Comparison of ENCODE assay signal across 17 cellular contexts in the genomic region with DNA sequence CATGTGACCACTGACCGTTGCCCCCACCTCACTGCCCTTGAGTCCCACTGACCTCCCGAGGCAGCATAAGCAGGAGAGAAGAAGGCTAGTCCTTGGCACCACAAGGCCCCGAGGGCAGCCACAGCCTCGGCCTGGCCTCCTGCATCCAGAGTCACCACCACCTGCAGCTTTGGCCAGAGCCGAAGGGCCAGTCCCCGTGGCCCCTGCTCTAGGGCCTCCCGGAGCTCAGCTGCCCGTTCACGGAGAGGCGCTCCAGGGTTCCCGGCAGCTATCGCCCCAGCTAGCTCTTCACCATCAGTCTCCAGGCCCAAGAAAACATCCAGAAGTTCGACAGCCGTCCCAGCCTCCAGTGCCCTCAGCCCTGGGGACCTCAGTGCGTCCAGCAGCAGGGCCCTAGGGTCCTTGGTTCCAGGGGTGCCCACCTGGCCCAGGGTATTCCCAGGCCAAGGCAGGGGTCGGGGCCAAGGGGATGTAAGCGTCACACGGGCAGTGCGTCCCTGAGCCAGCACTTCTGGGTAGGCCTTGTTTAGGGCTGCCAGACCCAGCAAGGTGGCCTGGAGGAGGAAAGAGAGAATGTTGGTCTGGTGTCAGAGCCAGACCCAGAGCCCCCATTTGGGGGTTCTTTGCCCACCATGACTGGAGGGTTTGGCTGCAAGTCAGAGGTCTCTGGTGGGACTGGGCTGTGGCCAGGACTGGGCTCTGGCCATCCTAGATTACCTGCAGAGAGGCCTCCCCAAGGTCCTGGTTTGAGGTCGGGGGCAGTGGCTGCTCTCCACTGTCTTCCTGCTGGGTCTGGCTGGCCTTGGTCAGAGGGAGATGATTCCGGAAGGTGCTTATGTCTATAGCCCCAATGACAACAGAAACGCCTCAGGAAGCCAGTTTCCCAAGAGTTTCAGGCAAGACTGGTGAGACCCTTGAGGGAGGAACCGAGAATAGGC. TPM values are rescaled to one million over a fixed set of nuclear protein-coding genes. Genes with fewer than 3 reads are reported as not detected.
DNase-seq lines count a peak whose midpoint lies in the region; ATAC-seq and TF ChIP-seq lines count a peak whose summit lies in the region.
"Had no signal": no experiment of that assay in that cellular context is flagged by ENCODE, and none has a peak within 500 bp of the region (broad histone marks: within the 10 kb centered on the region; RNA-seq: fewer than 3 reads in every experiment).

No MANE protein-coding gene starts in this region.

- no peaks in the 10 kb centered on the region for H4K20me1 ChIP-seq in BLaER1

- H3K27ac Mint-ChIP-seq in Caco-2 (ENCODE audit: unreplicated experiment) (no peak overlapping the region), WTC11 (no peak overlapping the region; the same call in 1 of the 2 replicates), memory B cell (no peak overlapping the region)

- H3K36me3 Mint-ChIP-seq in Caco-2 (ENCODE audit: insufficient read depth, unreplicated experiment), result peaks cover 13% of the 10 kb centered on the region
- no peaks in the 10 kb centered on the region for H3K36me3 Mint-ChIP-seq in WTC11
- H3K36me3 Mint-ChIP-seq in memory B cell, result peaks cover 3% of the 10 kb centered on the region

- H3K4me3 ChIP-seq in BLaER1, result peak overlapping the region; percentile 78; the same call in 1 of the 2 replicates
- H3K4me3 ChIP-seq in Caco-2 (ENCODE audit: low read depth, low read length), result no peak overlapping the region
- H3K4me3 ChIP-seq in WERI-Rb-1 (ENCODE audit: low read depth, low read length), result no peak overlapping the region

- ATAC-seq in WTC11 (no peak), memory B cell (ENCODE audit: low read depth) (no peak)

- no peak for DNase-seq in Caco-2
- no peak for DNase-seq in WTC11 (ENCODE audit: low spot score)
- no peak for DNase-seq in memory B cell (ENCODE audit: low spot score in 2 of 2)
- DNase-seq in NCI-H1105 treated with DMSO at 0.1 percent for 48 hours (lab: John Stamatoyannopoulos, UW), result no peak
- DNase-seq in WERI-Rb-1, result no peak
- DNase-seq in middle frontal gyrus (ENCODE audit: extremely low spot score, low spot score), result no peak
- DNase-seq: activated CD8-positive, alpha-beta memory T cell treated with anti-CD3 and anti-CD28 coated beads for 24 hours; BE2C; NCI-H146; NCI-H446 treated with DMSO at 0.1 percent for 48 hours; Peyer's patch had no signal

- CTCF ChIA-PET in Caco-2 (lab: Charles Lee), result no interaction called here
- CTCF ChIA-PET in WTC11 (lab: Charles Lee), result interaction anchor here (0.7 to 2.9 kb wide), 6 partner anchors 8 to 325 kb away, joined by 3 to 29 read pairs (median 4); a partner anchor contains a TSS

- POLR2A ChIA-PET in Caco-2 (lab: Charles Lee) (no interaction called here), WTC11 (lab: Charles Lee) (interaction anchor here (0.6 to 0.7 kb wide), 2 partner anchors 215 to 1654 kb away, joined by 3 to 6 read pairs; no protein-coding TSS in a partner anchor)

- H3K27ac ChIP-seq in BLaER1, result peak overlapping the region; percentile 88; the same call in 1 of the 2 replicates
- no peak overlapping the region for H3K27ac ChIP-seq in WERI-Rb-1
- H3K27ac ChIP-seq: KMS-11, parathyroid adenoma, suprapubic skin had no signal

- intact Hi-C loops in Caco-2 (cut with micrococcal nuclease; ENCODE audit: unreplicated experiment), result no loop called here

- BruUV-seq in Caco-2 (replicated peaks; lab: Mats Ljungman, UMichigan), result no TSS peak

- H3K27me3 Mint-ChIP-seq in Caco-2 (ENCODE audit: insufficient read depth, unreplicated experiment), result no peaks in the 10 kb centered on the region
- H3K27me3 Mint-ChIP-seq in WTC11 (ENCODE audit: low read depth), result no peaks in the 10 kb centered on the region
- H3K27me3 Mint-ChIP-seq in memory B cell, result no peaks in the 10 kb centered on the region

- H3K4me3 Mint-ChIP-seq in Caco-2 (ENCODE audit: unreplicated experiment), result peak overlapping the region; percentile 84
- H3K4me3 Mint-ChIP-seq in WTC11, result no peak overlapping the region
- H3K4me3 Mint-ChIP-seq in memory B cell, result peak overlapping the region; percentile 98

- H3K9me3 Mint-ChIP-seq in Caco-2 (ENCODE audit: unreplicated experiment), result no peaks in the 10 kb centered on the region
- H3K9me3 Mint-ChIP-seq in WTC11, result no peaks in the 10 kb centered on the region
- H3K9me3 Mint-ChIP-seq in memory B cell, result no peaks in the 10 kb centered on the region

- H3K9me3 ChIP-seq in BLaER1 (no peaks in the 10 kb centered on the region), Caco-2 (no peaks in the 10 kb centered on the region), WERI-Rb-1 (ENCODE audit: severe bottlenecking) (no peaks in the 10 kb centered on the region)
- H3K9me3 ChIP-seq: BE2C, Peyer's patch, suprapubic skin had no signal

- TF ChIP-seq CTCF in Caco-2 (IDR thresholded peaks at IDR 0.05; ENCODE audit: insufficient read depth in 1 of 2, low read depth in 1 of 2, low read length in 1 of 2, severe bottlenecking in 1 of 2, unreplicated experiment in 1 of 2) (no peak), WTC11 (IDR thresholded peaks at IDR 0.05) (no peak), WERI-Rb-1 (IDR thresholded peaks at IDR 0.05; ENCODE audit: low read depth, low read length) (no peak)

- H3K9ac ChIP-seq in BLaER1, result peak overlapping the region; percentile 84; the same call in 1 of the 2 replicates
- H3K9ac ChIP-seq: parathyroid adenoma had no signal

- H3K4me2 ChIP-seq in BLaER1, result peak overlapping the region; percentile 94

- H3K27me3 ChIP-seq in BLaER1, result no peaks in the 10 kb centered on the region
- no peaks in the 10 kb centered on the region for H3K27me3 ChIP-seq in Caco-2 (replicated peaks; ENCODE audit: control insufficient read depth, insufficient read depth, low read length)
- no peaks in the 10 kb centered on the region for H3K27me3 ChIP-seq in WERI-Rb-1 (ENCODE audit: insufficient read depth, low read depth, severe bottlenecking)
- H3K27me3 ChIP-seq: BE2C, Peyer's patch, suprapubic skin had no signal

- H3K4me1 ChIP-seq in BLaER1 (peaks cover 56% of the 10 kb centered on the region), Caco-2 (peaks cover 11% of the 10 kb centered on the region)

- H3K36me3 ChIP-seq in BLaER1, result peaks cover 16% of the 10 kb centered on the region; the same call in 1 of the 2 replicates
- no peaks in the 10 kb centered on the region; the same call in 1 of the 2 replicates for H3K36me3 ChIP-seq in Caco-2 (ENCODE audit: control insufficient read depth, insufficient read depth, low read length)
- H3K36me3 ChIP-seq in WERI-Rb-1, result no peaks in the 10 kb centered on the region; the same call in 1 of the 2 replicates
- H3K36me3 ChIP-seq: BE2C, Peyer's patch, suprapubic skin had no signal

- H3K4me1 Mint-ChIP-seq in Caco-2 (ENCODE audit: low read depth, unreplicated experiment), result peaks cover 16% of the 10 kb centered on the region
- H3K4me1 Mint-ChIP-seq in WTC11, result peaks cover 18% of the 10 kb centered on the region
- H3K4me1 Mint-ChIP-seq in memory B cell, result peaks cover 10% of the 10 kb centered on the region

TF ChIP-seq in WTC11, 78 proteins besides CTCF, POLR2A, EP300 and RAD21 (continues in another document):
- TF ChIP-seq, protein P1, sequence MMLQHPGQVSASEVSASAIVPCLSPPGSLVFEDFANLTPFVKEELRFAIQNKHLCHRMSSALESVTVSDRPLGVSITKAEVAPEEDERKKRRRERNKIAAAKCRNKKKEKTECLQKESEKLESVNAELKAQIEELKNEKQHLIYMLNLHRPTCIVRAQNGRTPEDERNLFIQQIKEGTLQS (CRISPR knock-in tag; conservative IDR thresholded peaks at IDR 0.05), result no peak
- TF ChIP-seq, protein P2, sequence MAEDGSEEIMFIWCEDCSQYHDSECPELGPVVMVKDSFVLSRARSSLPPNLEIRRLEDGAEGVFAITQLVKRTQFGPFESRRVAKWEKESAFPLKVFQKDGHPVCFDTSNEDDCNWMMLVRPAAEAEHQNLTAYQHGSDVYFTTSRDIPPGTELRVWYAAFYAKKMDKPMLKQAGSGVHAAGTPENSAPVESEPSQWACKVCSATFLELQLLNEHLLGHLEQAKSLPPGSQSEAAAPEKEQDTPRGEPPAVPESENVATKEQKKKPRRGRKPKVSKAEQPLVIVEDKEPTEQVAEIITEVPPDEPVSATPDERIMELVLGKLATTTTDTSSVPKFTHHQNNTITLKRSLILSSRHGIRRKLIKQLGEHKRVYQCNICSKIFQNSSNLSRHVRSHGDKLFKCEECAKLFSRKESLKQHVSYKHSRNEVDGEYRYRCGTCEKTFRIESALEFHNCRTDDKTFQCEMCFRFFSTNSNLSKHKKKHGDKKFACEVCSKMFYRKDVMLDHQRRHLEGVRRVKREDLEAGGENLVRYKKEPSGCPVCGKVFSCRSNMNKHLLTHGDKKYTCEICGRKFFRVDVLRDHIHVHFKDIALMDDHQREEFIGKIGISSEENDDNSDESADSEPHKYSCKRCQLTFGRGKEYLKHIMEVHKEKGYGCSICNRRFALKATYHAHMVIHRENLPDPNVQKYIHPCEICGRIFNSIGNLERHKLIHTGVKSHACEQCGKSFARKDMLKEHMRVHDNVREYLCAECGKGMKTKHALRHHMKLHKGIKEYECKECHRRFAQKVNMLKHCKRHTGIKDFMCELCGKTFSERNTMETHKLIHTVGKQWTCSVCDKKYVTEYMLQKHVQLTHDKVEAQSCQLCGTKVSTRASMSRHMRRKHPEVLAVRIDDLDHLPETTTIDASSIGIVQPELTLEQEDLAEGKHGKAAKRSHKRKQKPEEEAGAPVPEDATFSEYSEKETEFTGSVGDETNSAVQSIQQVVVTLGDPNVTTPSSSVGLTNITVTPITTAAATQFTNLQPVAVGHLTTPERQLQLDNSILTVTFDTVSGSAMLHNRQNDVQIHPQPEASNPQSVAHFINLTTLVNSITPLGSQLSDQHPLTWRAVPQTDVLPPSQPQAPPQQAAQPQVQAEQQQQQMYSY (CRISPR knock-in tag; IDR thresholded peaks at IDR 0.05), result no peak
- no peak for TF ChIP-seq ZNF219 (CRISPR knock-in tag; IDR thresholded peaks at IDR 0.05; ENCODE audit: borderline replicate concordance)
- no peak for TF ChIP-seq NFE2L1 (CRISPR knock-in tag; IDR thresholded peaks at IDR 0.05)
- TF ChIP-seq, protein P3, sequence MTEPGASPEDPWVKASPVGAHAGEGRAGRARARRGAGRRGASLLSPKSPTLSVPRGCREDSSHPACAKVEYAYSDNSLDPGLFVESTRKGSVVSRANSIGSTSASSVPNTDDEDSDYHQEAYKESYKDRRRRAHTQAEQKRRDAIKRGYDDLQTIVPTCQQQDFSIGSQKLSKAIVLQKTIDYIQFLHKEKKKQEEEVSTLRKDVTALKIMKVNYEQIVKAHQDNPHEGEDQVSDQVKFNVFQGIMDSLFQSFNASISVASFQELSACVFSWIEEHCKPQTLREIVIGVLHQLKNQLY (CRISPR knock-in tag; IDR thresholded peaks at IDR 0.05), result no peak

RNA-seq across cellular contexts. Expression of a gene that starts 1.8 kb away (rescaled TPM):
- 17.7 and 21.4 TPM in 2 replicates for total RNA-seq in Caco-2 (2022)
- total RNA-seq in WTC11 (2021), result 7.5 to 11.1 TPM (median 11.1 TPM) in 3 replicates

RNA-seq across cellular contexts. Expression of a gene that starts 7.2 kb away (rescaled TPM):
- total RNA-seq in Caco-2 (2022), result not detected in 2 replicates
- not detected in 3 replicates for total RNA-seq in WTC11 (2021)
- total RNA-seq: epithelial cell of proximal tubule, mesenteric fat pad, Peyer's patch, suprapubic skin had no signal

RNA-seq across cellular contexts. Expression of a gene that starts 11.5 kb away (rescaled TPM):
- 0.07 and 0.37 TPM in 2 replicates for total RNA-seq in Caco-2 (2022)
- total RNA-seq in WTC11 (2021), result 0.24 to 0.46 TPM (median 0.34 TPM) in 3 replicates
- total RNA-seq: epithelial cell of proximal tubule, suprapubic skin had no signal

RNA-seq across cellular contexts. Expression of a gene that starts 37.7 kb away (rescaled TPM):
- total RNA-seq in Caco-2 (2022), result 151 and 155 TPM in 2 replicates
- total RNA-seq in WTC11 (2021), result 74.3 to 84.8 TPM (median 84.1 TPM) in 3 replicates
